ENCODE assay signal across 8 cellular contexts in genomic region chr2:197310271-197310939, GRCh38. TPM values are rescaled to one million over a fixed set of nuclear protein-coding genes. Genes with fewer than 3 reads are reported as not detected.
DNase-seq lines count a peak whose midpoint lies in the region; FAIRE-seq and TF ChIP-seq lines count a peak whose summit lies in the region.

Gene ANKRD44 (minus strand): TSS chr2:197310780. CDS start chr2:197310604, 176 bp downstream.

- H3K36me3 ChIP-seq in HAP-1 (replicated peaks), result no peaks in the 10 kb centered on the region
- no peaks in the 10 kb centered on the region for H3K36me3 ChIP-seq in MM.1S (replicated peaks; ENCODE audit: insufficient read depth, low read length)

- no peak for FAIRE-seq in frontal cortex (lab: Jason Lieb, UNC)

- H3F3A ChIP-seq in MM.1S (ENCODE audit: insufficient read depth, low read length), result peaks cover 43% of the 10 kb centered on the region

- H3K9ac ChIP-seq in MM.1S (ENCODE audit: low read length), result peak within 1 kb of the TSS; percentile 74

- peak within 1 kb of the TSS; percentile 54 for H3K4me3 ChIP-seq in HAP-1
- peak within 1 kb of the TSS; percentile 86 for H3K4me3 ChIP-seq in MM.1S (ENCODE audit: low read length)

- peaks cover 33% of the 10 kb centered on the region for H3K27me3 ChIP-seq in HAP-1 (ENCODE audit: low read depth)
- no peaks in the 10 kb centered on the region for H3K27me3 ChIP-seq in MM.1S (replicated peaks; ENCODE audit: insufficient read depth, low read length)

- in situ Hi-C loops in HAP-1 (cut with MboI; ENCODE audit: low sequenced_read_pairs), result no loop called here
- in situ Hi-C loops in SK-MEL-5 (cut with HindIII; ENCODE audit: low pct_unique_long_range_greater_than_20kb, low sequenced_read_pairs), result no loop called here

- no peaks in the 10 kb centered on the region for H4K20me1 ChIP-seq in MM.1S (ENCODE audit: insufficient read depth, low read length)

- H3K9me3 ChIP-seq in HAP-1 (no peaks in the 10 kb centered on the region), MM.1S (replicated peaks; ENCODE audit: insufficient read depth, low read length) (no peaks in the 10 kb centered on the region)

- peak within 1 kb of the TSS; percentile 63 for H2AFZ ChIP-seq in MM.1S (ENCODE audit: low read length)

- no peak for TF ChIP-seq CTCF in MM.1S (IDR thresholded peaks at IDR 0.05; ENCODE audit: low read length)

- DNase-seq in GF-D8 (lab: John Stamatoyannopoulos, UW) (peak; percentile 65), HAP-1 (ENCODE audit: low spot score in 2 of 2) (peak; percentile 57 to 85), MM.1S (peak; percentile 91), SK-MEL-5 (ENCODE audit: low read depth, low spot score) (peak; percentile 86), frontal cortex (ENCODE audit: low spot score in 2 of 2) (peak; percentile 93 to 95), nucleus accumbens (lab: John Stamatoyannopoulos, UW) (peak; percentile 31 to 91 (median 82)), superior temporal gyrus (ENCODE audit: extremely low spot score) (peak; percentile 88)
- DNase-seq in activated naive CD4-positive, alpha-beta T cell treated with Interleukin-2 at 50 U/mL for 16 hours, result peak; percentile 87

- peaks cover 46% of the 10 kb centered on the region for H3K79me2 ChIP-seq in MM.1S (ENCODE audit: low read length)

- H3K27ac ChIP-seq in MM.1S (ENCODE audit: low read length), result peak within 1 kb of the TSS; percentile 73; the same call in 1 of the 2 replicates

- peak within 1 kb of the TSS; percentile 82 for H3K4me2 ChIP-seq in MM.1S (ENCODE audit: low read depth, low read length)

- no peaks in the 10 kb centered on the region for H3K9me2 ChIP-seq in MM.1S (replicated peaks; ENCODE audit: insufficient read depth, low read length)

- H3K4me1 ChIP-seq in HAP-1 (peaks cover 3% of the 10 kb centered on the region; the same call in 1 of the 2 replicates), MM.1S (ENCODE audit: low read length) (peaks cover 33% of the 10 kb centered on the region)

RNA-seq across cellular contexts. Expression of gene ANKRD44, which starts in this region (rescaled TPM):
- total RNA-seq in SK-MEL-5 (2014; rRNA removed; shearing (Covaris generic)), result 34.6 and 42.2 TPM in 2 replicates
- 55.1 and 66.0 TPM in 2 replicates for polyA plus RNA-seq in SK-MEL-5 (2015; cell fraction: cytosol; rRNA removed)
- polyA plus RNA-seq in SK-MEL-5 (2015; cell fraction: nucleus; rRNA removed), result 35.8 and 44.4 TPM in 2 replicates
- total RNA-seq in frontal cortex, result 101 TPM

Comparison
In these comparisons a context has a peak if more than half of its experiments do, and no peak if none do; other contexts are left out.
1. Peak in every context shown above with its lines: DNase-seq, H3K4me3 ChIP-seq and H3K27ac ChIP-seq.